ENCODE assay signal across 8 cellular contexts in the genomic region with DNA sequence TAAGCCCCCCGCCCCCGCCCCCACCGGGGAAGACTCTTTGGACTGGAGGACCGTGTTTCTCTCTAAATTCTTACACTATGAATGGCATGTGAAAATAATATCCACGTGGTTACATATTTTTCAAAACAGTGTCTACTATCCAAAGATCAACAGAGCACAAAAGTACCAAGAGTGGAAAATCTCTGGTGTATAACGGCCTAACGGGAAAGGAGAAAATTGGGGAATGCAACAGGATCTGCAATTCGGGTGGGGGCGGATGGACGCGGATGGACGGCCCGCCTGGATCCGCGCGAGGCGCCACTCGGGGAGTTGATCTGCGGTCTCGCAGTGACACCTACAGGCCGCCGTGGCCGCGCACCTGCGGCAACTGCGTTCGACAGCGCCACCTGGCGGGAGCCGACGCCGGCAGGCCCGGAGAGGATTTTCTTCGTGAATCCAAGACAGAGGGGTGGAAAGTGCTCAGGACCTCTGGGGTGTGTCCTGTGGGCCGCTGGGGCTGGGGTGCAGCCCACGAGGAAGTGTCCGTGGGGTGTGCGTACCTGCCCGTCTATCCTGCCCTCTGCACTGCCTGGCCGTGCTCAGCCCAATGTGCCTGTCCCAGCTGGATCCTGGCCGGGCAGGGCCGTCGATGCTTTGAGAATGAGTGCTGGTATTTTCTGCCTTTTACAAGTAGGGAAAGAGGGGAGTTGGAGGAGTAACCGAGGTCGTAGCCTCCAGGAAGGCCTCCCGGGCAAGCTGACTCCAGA. TPM values are rescaled to one million over a fixed set of nuclear protein-coding genes. Genes with fewer than 3 reads are reported as not detected.
A peak's percentile ranks its signal among the peaks of the same experiment; 100 is the strongest.
DNase-seq lines count a peak whose midpoint lies in the region; ATAC-seq and TF ChIP-seq lines count a peak whose summit lies in the region.

No MANE protein-coding gene starts in this region.

- DNase-seq in AG08395 (ENCODE audit: low spot score), result peak; percentile 87
- peak; percentile 78 for DNase-seq in OCI-M1 (lab: John Stamatoyannopoulos, UW)
- peak; percentile 93 for DNase-seq in activated T-cell treated with anti-CD3 and anti-CD28 coated beads, Interleukin-2, amount 50 U/mL, for 1 hour
- DNase-seq in esophagus squamous epithelium (lab: John Stamatoyannopoulos, UW), result peak; percentile 25
- DNase-seq in natural killer cell treated with Interleukin-12 subunit alpha and Interleukin-12 subunit beta and Interleukin-15 and Interleukin-18, amount 100 ng/mL, for 72 hours (ENCODE audit: low spot score), result peak; percentile 87
- peak; percentile 61 to 90 (median 80) for DNase-seq in stimulated activated naive CD4-positive, alpha-beta T cell (lab: John Stamatoyannopoulos, UW)

- H3K36me3 ChIP-seq in esophagus squamous epithelium, result no peaks in the 10 kb centered on the region

- H3K9me3 Mint-ChIP-seq in natural killer cell treated with Interleukin-12 subunit alpha and Interleukin-12 subunit beta and Interleukin-15 and Interleukin-18, amount 100 ng/mL, for 72 hours, result no peaks in the 10 kb centered on the region

- no peak overlapping the region for H3K4me3 ChIP-seq in esophagus squamous epithelium

- 0 to 9% methylated on average over 18 to 39 of the region's 46 CpGs for WGBS in esophagus squamous epithelium, 2 donors

- no peaks in the 10 kb centered on the region for H3K9me3 ChIP-seq in esophagus squamous epithelium

- ATAC-seq in GM18511 (IDR thresholded peaks at IDR 0.05; ENCODE audit: unreplicated experiment) (peak; percentile 72), HG03571 (IDR thresholded peaks at IDR 0.05; ENCODE audit: unreplicated experiment) (peak; percentile 70)
- peak; percentile 86 for ATAC-seq in natural killer cell treated with Interleukin-12 subunit alpha and Interleukin-12 subunit beta and Interleukin-15 and Interleukin-18, amount 100 ng/mL, for 72 hours

- peaks cover 7 to 10% of the 10 kb centered on the region in 2 donors for H3K27me3 Mint-ChIP-seq in natural killer cell treated with Interleukin-12 subunit alpha and Interleukin-12 subunit beta and Interleukin-15 and Interleukin-18, amount 100 ng/mL, for 72 hours

- intact Hi-C loops in esophagus squamous epithelium (cut with DNase I), result loop anchor here (2.0 to 10.0 kb wide), 2 partner anchors 613 to 685 kb away; a partner anchor contains a TSS

- no peak overlapping the region for H3K4me3 Mint-ChIP-seq in natural killer cell treated with Interleukin-12 subunit alpha and Interleukin-12 subunit beta and Interleukin-15 and Interleukin-18, amount 100 ng/mL, for 72 hours

- no peak for TF ChIP-seq POLR2A in esophagus squamous epithelium (IDR thresholded peaks at IDR 0.05)

- no peaks in the 10 kb centered on the region for H3K36me3 Mint-ChIP-seq in natural killer cell treated with Interleukin-12 subunit alpha and Interleukin-12 subunit beta and Interleukin-15 and Interleukin-18, amount 100 ng/mL, for 72 hours

- peaks cover 0 to 46% (median 0%) of the 10 kb centered on the region in 4 donors for H3K27me3 ChIP-seq in esophagus squamous epithelium

- H3K27ac ChIP-seq in esophagus squamous epithelium, result no peak overlapping the region

- H3K4me1 ChIP-seq in esophagus squamous epithelium, result peaks cover 0 to 8% (median 0%) of the 10 kb centered on the region in 3 donors

- H3K4me1 Mint-ChIP-seq in natural killer cell treated with Interleukin-12 subunit alpha and Interleukin-12 subunit beta and Interleukin-15 and Interleukin-18, amount 100 ng/mL, for 72 hours (ENCODE audit: low read depth in 2 of 2), result peaks cover 0 to 5% of the 10 kb centered on the region in 2 donors

- peak; percentile 99 to 100 (median 100) for TF ChIP-seq CTCF in esophagus squamous epithelium (IDR thresholded peaks at IDR 0.05)

- no peak overlapping the region for H3K27ac Mint-ChIP-seq in natural killer cell treated with Interleukin-12 subunit alpha and Interleukin-12 subunit beta and Interleukin-15 and Interleukin-18, amount 100 ng/mL, for 72 hours

RNA-seq across cellular contexts. Expression of a gene that starts 18.6 kb away (rescaled TPM):
- total RNA-seq in esophagus squamous epithelium, result not detected
- total RNA-seq in natural killer cell treated with Interleukin-12 subunit alpha and Interleukin-12 subunit beta and Interleukin-15 and Interleukin-18, amount 100 ng/mL, for 72 hours, result not detected

Comparison
In these comparisons a context has a peak if more than half of its experiments do, and no peak if none do; other contexts are left out.
1. DNase-seq: peak in every context shown above with its lines; median percentile 93 in activated T-cell treated with anti-CD3 and anti-CD28 coated beads, Interleukin-2, amount 50 U/mL, for 1 hour; 87 in AG08395; 87 in natural killer cell treated with Interleukin-12 subunit alpha and Interleukin-12 subunit beta and Interleukin-15 and Interleukin-18, amount 100 ng/mL, for 72 hours; 80 in stimulated activated naive CD4-positive, alpha-beta T cell; 78 in OCI-M1; 25 in esophagus squamous epithelium.